In genomic region chr3:27431116-27431515, GRCh38 we compare ENCODE assay signal across 8 cellular contexts. TPM values are rescaled to one million over a fixed set of nuclear protein-coding genes. Genes with fewer than 3 reads are reported as not detected.
DNase-seq lines count a peak whose midpoint lies in the region; ATAC-seq and TF ChIP-seq lines count a peak whose summit lies in the region.
"Had no signal": no experiment of that assay in that cellular context is flagged by ENCODE, and none has a peak within 500 bp of the region (broad histone marks: within the 10 kb centered on the region; RNA-seq: fewer than 3 reads in every experiment).

No MANE protein-coding gene starts in this region.

- no peaks in the 10 kb centered on the region for H3K27me3 ChIP-seq in body of pancreas
- no peaks in the 10 kb centered on the region for H3K27me3 ChIP-seq in thyroid gland
- H3K27me3 ChIP-seq: colonic mucosa had no signal

- H3K9me3 ChIP-seq in body of pancreas (no peaks in the 10 kb centered on the region), thyroid gland (no peaks in the 10 kb centered on the region)
- H3K9me3 ChIP-seq: colonic mucosa had no signal

- 47 to 61% methylated on average over 5 to 6 of the region's 6 CpGs for WGBS in body of pancreas, 2 donors
- WGBS in thyroid gland, 2 donors, result 41 to 58% methylated on average over 6 of the region's 6 CpGs

- CTCF ChIA-PET in GM10248 (lab: Yijun Ruan, JAX), result interaction anchor here (1.1 to 1.6 kb wide), 3 partner anchors 14 to 21 kb away, joined by 3 read pairs; no protein-coding TSS in a partner anchor

- intact Hi-C loops in body of pancreas (cut with DNase I) (no loop called here), thyroid gland (cut with DNase I) (no loop called here)

- DNase-seq in HS-27A (ENCODE audit: low read depth) (peak; percentile 97), body of pancreas (peak in 2 of 4 donors; percentile 22 to 24), iris pigment epithelial cell (ENCODE audit: low read depth) (peak; percentile 99), thyroid gland (peak; percentile 30 to 39), GM10248 (ENCODE audit: extremely low spot score) (no peak), ecto neural progenitor cell (ENCODE audit: low spot score) (no peak)
- DNase-seq: colonic mucosa had no signal

- H3K4me3 ChIP-seq in body of pancreas (no peak overlapping the region), thyroid gland (replicated peaks in 1 of 3) (no peak overlapping the region)
- H3K4me3 ChIP-seq: colonic mucosa had no signal

- no peaks in the 10 kb centered on the region for H3K4me1 ChIP-seq in body of pancreas
- H3K4me1 ChIP-seq in thyroid gland, result peaks cover 3 to 6% of the 10 kb centered on the region in 2 donors
- H3K4me1 ChIP-seq: colonic mucosa had no signal

- H3K36me3 ChIP-seq in body of pancreas (replicated peaks in 1 of 2; ENCODE audit: insufficient read depth in 1 of 2, low read depth in 2 of 2) (peaks cover 0 to 2% of the 10 kb centered on the region in 2 donors), thyroid gland (peaks cover 2 to 3% of the 10 kb centered on the region in 2 donors)
- H3K36me3 ChIP-seq: colonic mucosa had no signal

- no peak overlapping the region for H3K27ac ChIP-seq in body of pancreas
- H3K27ac ChIP-seq in thyroid gland, result no peak overlapping the region
- H3K27ac ChIP-seq: colonic mucosa had no signal

- POLR2A ChIA-PET in GM10248 (lab: Yijun Ruan, JAX), result no interaction called here

- TF ChIP-seq CTCF in body of pancreas (IDR thresholded peaks at IDR 0.05) (no peak), thyroid gland (IDR thresholded peaks at IDR 0.05) (no peak), GM10248 (IDR thresholded peaks at IDR 0.05; ENCODE audit: control extremely low read depth, extremely low read depth, low read depth, missing control alignments) (no peak)

- no peak for TF ChIP-seq POLR2A in body of pancreas (IDR thresholded peaks at IDR 0.05)
- TF ChIP-seq POLR2A in thyroid gland (IDR thresholded peaks at IDR 0.05), result no peak

- ATAC-seq in body of pancreas (peak; percentile 30), HG03565 (IDR thresholded peaks at IDR 0.05; ENCODE audit: unreplicated experiment) (no peak)

RNA-seq across cellular contexts. Expression of gene SLC4A7, which starts 53.1 kb away (rescaled TPM):
- total RNA-seq in body of pancreas, result 10 to 100 TPM; 10.1 to 12.9 TPM
- total RNA-seq in thyroid gland, result 10 to 100 TPM; 22.0 to 47.6 (median 32.3) TPM

Comparison
In these comparisons a context has a peak if more than half of its experiments do, and no peak if none do; other contexts are left out.
1. DNase-seq: peak in HS-27A (single experiment), iris pigment epithelial cell (single experiment) and thyroid gland (2 of 2); none in GM10248 (single experiment) and ecto neural progenitor cell (single experiment).